In the genomic region with DNA sequence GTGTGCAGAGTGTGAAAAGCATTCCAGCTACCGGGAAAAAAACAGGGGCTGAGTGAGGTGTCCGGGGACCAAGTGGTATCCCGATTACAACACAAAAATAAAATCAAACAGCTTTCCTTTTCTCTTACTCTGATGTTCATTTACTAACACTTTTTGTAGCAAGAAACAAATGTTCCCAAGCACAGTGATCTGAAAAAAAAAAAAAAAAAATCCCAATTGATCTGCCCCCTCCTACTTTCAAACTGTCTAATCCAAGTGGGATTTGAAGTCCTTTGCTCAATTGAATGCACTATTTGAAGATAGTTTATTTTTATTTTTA, we compare ENCODE assay signal across 8 cellular contexts. TPM values are rescaled to one million over a fixed set of nuclear protein-coding genes. Genes with fewer than 3 reads are reported as not detected.
DNase-seq lines count a peak whose midpoint lies in the region; ATAC-seq, FAIRE-seq and TF ChIP-seq lines count a peak whose summit lies in the region.

No MANE protein-coding gene starts in this region.

- DNase-seq in T-helper 2 cell treated with Interferon-gamma antibody and Interleukin-4, amounts not matched to agents 5 μg/mL and 100 μg/mL, for 36 hours (ENCODE audit: low spot score) = no peak
- no peak for DNase-seq in T-helper 2 cell
- no peak for DNase-seq in brain microvascular endothelial cell
- DNase-seq in right lobe of liver = no peak
- DNase-seq in suprapubic skin (ENCODE audit: low spot score in 2 of 2) = no peak
- DNase-seq in DMS79 treated with DMSO at 0.1 percent for 48 hours (lab: John Stamatoyannopoulos, UW) = no peak
- DNase-seq in RCC 7860 (ENCODE audit: low spot score) = no peak
- no peak for DNase-seq in cortex of kidney (lab: John Stamatoyannopoulos, UW)

- WGBS in right lobe of liver (ENCODE audit: insufficient coverage, low coverage, low lambda C conversion rate, missing lambda C conversion rate) = 2% methylated on average over 3 of the region's 3 CpGs
- WGBS in suprapubic skin = 4% methylated on average over 3 of the region's 3 CpGs

- H3K27ac ChIP-seq in brain microvascular endothelial cell (no peak overlapping the region), right lobe of liver (peak overlapping the region in 1 of 3 donors; percentile 67), suprapubic skin (peak overlapping the region; percentile 95)

- peak overlapping the region; percentile 66 for H3K4me3 ChIP-seq in brain microvascular endothelial cell (ENCODE audit: low read depth, low read length)
- H3K4me3 ChIP-seq in right lobe of liver = peak overlapping the region; percentile 6 to 33 (median 9)
- H3K4me3 ChIP-seq in suprapubic skin = peak overlapping the region; percentile 90

- H3K27ac Mint-ChIP-seq in T-helper 2 cell treated with Interferon-gamma antibody and Interleukin-4, amounts not matched to agents 5 μg/mL and 100 μg/mL, for 36 hours = no peak overlapping the region

- TF ChIP-seq POLR2A in right lobe of liver (IDR thresholded peaks at IDR 0.05) = no peak
- no peak for TF ChIP-seq POLR2A in suprapubic skin (IDR thresholded peaks at IDR 0.05)

- H3K27me3 ChIP-seq in brain microvascular endothelial cell (replicated peaks) (no peaks in the 10 kb centered on the region), right lobe of liver (no peaks in the 10 kb centered on the region), suprapubic skin (no peaks in the 10 kb centered on the region)

- intact Hi-C loops in right lobe of liver (cut with DNase I) = no loop called here

- H3K27me3 Mint-ChIP-seq in T-helper 2 cell treated with Interferon-gamma antibody and Interleukin-4, amounts not matched to agents 5 μg/mL and 100 μg/mL, for 36 hours (ENCODE audit: low read depth) = peaks cover 46% of the 10 kb centered on the region

- no peaks in the 10 kb centered on the region for H3K36me3 Mint-ChIP-seq in T-helper 2 cell treated with Interferon-gamma antibody and Interleukin-4, amounts not matched to agents 5 μg/mL and 100 μg/mL, for 36 hours (ENCODE audit: low read depth)

- FAIRE-seq in RCC 7860 (lab: Jason Lieb, UNC) = no peak

- no peak for ATAC-seq in right lobe of liver

- H3K9me3 ChIP-seq in right lobe of liver (no peaks in the 10 kb centered on the region), suprapubic skin (no peaks in the 10 kb centered on the region)

- H3K4me3 Mint-ChIP-seq in T-helper 2 cell treated with Interferon-gamma antibody and Interleukin-4, amounts not matched to agents 5 μg/mL and 100 μg/mL, for 36 hours = peak overlapping the region; percentile 78

- H3K4me1 Mint-ChIP-seq in T-helper 2 cell treated with Interferon-gamma antibody and Interleukin-4, amounts not matched to agents 5 μg/mL and 100 μg/mL, for 36 hours (ENCODE audit: low read depth) = peaks cover 8% of the 10 kb centered on the region

- TF ChIP-seq EP300 in suprapubic skin (IDR thresholded peaks at IDR 0.05) = no peak

- H3K4me1 ChIP-seq in right lobe of liver = no peaks in the 10 kb centered on the region
- H3K4me1 ChIP-seq in suprapubic skin = peaks cover 52% of the 10 kb centered on the region

- H3K36me3 ChIP-seq in brain microvascular endothelial cell (replicated peaks) (no peaks in the 10 kb centered on the region), right lobe of liver (no peaks in the 10 kb centered on the region), suprapubic skin (no peaks in the 10 kb centered on the region)

- in situ Hi-C loops in brain microvascular endothelial cell (cut with HindIII; ENCODE audit: low pct_ligation_motif_present, low sequenced_read_pairs) = no loop called here

- no peak for TF ChIP-seq CTCF in brain microvascular endothelial cell (IDR thresholded peaks at IDR 0.05; ENCODE audit: low read depth, low read length, missing control alignments)
- no peak for TF ChIP-seq CTCF in right lobe of liver (IDR thresholded peaks at IDR 0.05)
- no peak for TF ChIP-seq CTCF in suprapubic skin (IDR thresholded peaks at IDR 0.05)

- H3K9me3 Mint-ChIP-seq in T-helper 2 cell treated with Interferon-gamma antibody and Interleukin-4, amounts not matched to agents 5 μg/mL and 100 μg/mL, for 36 hours = no peaks in the 10 kb centered on the region

RNA-seq across cellular contexts. Expression of gene BACE2, which starts 1.3 kb away (rescaled TPM):
- total RNA-seq in right lobe of liver (1 to 10 TPM; 4.3 to 7.9 (median 5.4) TPM), suprapubic skin (10 to 100 TPM; 23.9 to 59.4 (median 36.6) TPM)

Comparison
In these comparisons a context has a peak if more than half of its experiments do, and no peak if none do; other contexts are left out.
1. H3K4me3 ChIP-seq: peak in every context shown above with its lines; median percentile 90 in suprapubic skin; 66 in brain microvascular endothelial cell; 9 in right lobe of liver.